ENCODE assay signal across 9 cellular contexts in genomic region chr5:142845954-142846398, GRCh38.
A peak's percentile ranks its signal among the peaks of the same experiment; 100 is the strongest.
DNase-seq lines count a peak whose midpoint lies in the region; ATAC-seq lines count a peak whose summit lies in the region.
"Had no signal": no experiment of that assay in that cellular context is flagged by ENCODE, and none has a peak within 500 bp of the region (broad histone marks: within the 10 kb centered on the region; RNA-seq: fewer than 3 reads in every experiment).

No MANE protein-coding gene starts in this region.

- peak overlapping the region; percentile 71 for H3K27ac Mint-ChIP-seq in activated naive CD8-positive, alpha-beta T cell treated with anti-CD3 and anti-CD28 coated beads, Interleukin-2, amount 50 U/mL, for 24 hours
- peak overlapping the region; percentile 56 to 61 for H3K27ac Mint-ChIP-seq in natural killer cell treated with Interleukin-12 subunit alpha and Interleukin-12 subunit beta and Interleukin-15 and Interleukin-18, amount 100 ng/mL, for 72 hours

- no peak overlapping the region for H3K4me3 Mint-ChIP-seq in activated naive CD8-positive, alpha-beta T cell treated with anti-CD3 and anti-CD28 coated beads, Interleukin-2, amount 50 U/mL, for 24 hours
- peak overlapping the region; percentile 61 for H3K4me3 Mint-ChIP-seq in natural killer cell treated with Interleukin-12 subunit alpha and Interleukin-12 subunit beta and Interleukin-15 and Interleukin-18, amount 100 ng/mL, for 72 hours

- H3K9me3 Mint-ChIP-seq in activated naive CD8-positive, alpha-beta T cell treated with anti-CD3 and anti-CD28 coated beads, Interleukin-2, amount 50 U/mL, for 24 hours, result no peaks in the 10 kb centered on the region
- H3K9me3 Mint-ChIP-seq in natural killer cell treated with Interleukin-12 subunit alpha and Interleukin-12 subunit beta and Interleukin-15 and Interleukin-18, amount 100 ng/mL, for 72 hours, result no peaks in the 10 kb centered on the region

- H3K4me1 Mint-ChIP-seq in activated naive CD8-positive, alpha-beta T cell treated with anti-CD3 and anti-CD28 coated beads, Interleukin-2, amount 50 U/mL, for 24 hours, result peaks cover 34% of the 10 kb centered on the region
- H3K4me1 Mint-ChIP-seq in natural killer cell treated with Interleukin-12 subunit alpha and Interleukin-12 subunit beta and Interleukin-15 and Interleukin-18, amount 100 ng/mL, for 72 hours (ENCODE audit: low read depth in 2 of 2), result peaks cover 71 to 77% of the 10 kb centered on the region in 2 donors

- H3K27me3 Mint-ChIP-seq in activated naive CD8-positive, alpha-beta T cell treated with anti-CD3 and anti-CD28 coated beads, Interleukin-2, amount 50 U/mL, for 24 hours, result no peaks in the 10 kb centered on the region
- H3K27me3 Mint-ChIP-seq in natural killer cell treated with Interleukin-12 subunit alpha and Interleukin-12 subunit beta and Interleukin-15 and Interleukin-18, amount 100 ng/mL, for 72 hours, result no peaks in the 10 kb centered on the region

- ATAC-seq in GM18861 (IDR thresholded peaks at IDR 0.05; ENCODE audit: unreplicated experiment) (peak; percentile 51), HG02870 (IDR thresholded peaks at IDR 0.05; ENCODE audit: unreplicated experiment) (peak; percentile 49), HG02678 (IDR thresholded peaks at IDR 0.05; ENCODE audit: unreplicated experiment) (no peak)
- ATAC-seq in activated naive CD8-positive, alpha-beta T cell treated with anti-CD3 and anti-CD28 coated beads, Interleukin-2, amount 50 U/mL, for 24 hours, result peak; percentile 31
- peak in 1 of 2 donors; percentile 59 for ATAC-seq in natural killer cell treated with Interleukin-12 subunit alpha and Interleukin-12 subunit beta and Interleukin-15 and Interleukin-18, amount 100 ng/mL, for 72 hours

- no peak for DNase-seq in activated naive CD8-positive, alpha-beta T cell treated with anti-CD3 and anti-CD28 coated beads, Interleukin-2, amount 50 U/mL, for 24 hours
- DNase-seq in natural killer cell treated with Interleukin-12 subunit alpha and Interleukin-12 subunit beta and Interleukin-15 and Interleukin-18, amount 100 ng/mL, for 72 hours (ENCODE audit: low spot score), result no peak
- no peak for DNase-seq in activated effector memory CD4-positive, alpha-beta T cell treated with anti-CD3 and anti-CD28 coated beads, Interleukin-2, amount 50 U/mL, for 16 hours
- DNase-seq in ureter (ENCODE audit: low spot score) (no peak), COLO829 (ENCODE audit: low spot score) (no peak)
- DNase-seq: stimulated activated CD4-positive, alpha-beta T cell treated with anti-CD3 and anti-CD28 coated beads, Interleukin-4, amount 100 ng/mL, for 4 hours had no signal

- H3K36me3 Mint-ChIP-seq in activated naive CD8-positive, alpha-beta T cell treated with anti-CD3 and anti-CD28 coated beads, Interleukin-2, amount 50 U/mL, for 24 hours (ENCODE audit: low read depth), result no peaks in the 10 kb centered on the region
- H3K36me3 Mint-ChIP-seq in natural killer cell treated with Interleukin-12 subunit alpha and Interleukin-12 subunit beta and Interleukin-15 and Interleukin-18, amount 100 ng/mL, for 72 hours, result no peaks in the 10 kb centered on the region
